25 cellular contexts compared by ENCODE assay signal in the genomic region with DNA sequence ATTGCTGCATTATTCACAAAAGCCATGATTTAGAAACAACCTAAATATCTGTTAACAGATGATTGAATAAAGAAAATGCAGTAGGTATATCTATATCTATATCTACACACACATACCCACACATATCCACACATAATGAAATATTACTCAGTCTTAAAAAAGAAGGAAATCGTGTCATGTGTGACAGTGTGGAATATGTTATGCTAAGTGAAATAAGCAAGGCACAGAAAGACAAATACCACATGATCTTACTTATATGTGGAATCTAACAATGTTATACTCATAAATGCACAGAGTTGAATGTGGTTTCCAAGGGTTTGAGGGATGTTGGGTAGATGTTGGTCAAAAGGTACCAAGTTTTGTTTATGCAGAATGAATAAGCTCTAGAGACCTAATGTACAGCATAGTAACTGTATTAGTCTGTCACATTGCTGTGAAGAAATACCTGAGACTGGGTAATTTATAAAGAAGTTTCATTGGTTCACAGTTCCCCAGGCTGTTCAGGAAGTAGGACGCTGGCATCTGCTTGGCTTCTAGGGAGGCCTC.
"Had no signal": no experiment of that assay in that cellular context is flagged by ENCODE, and none has a peak within 500 bp of the region (broad histone marks: within the 10 kb centered on the region; RNA-seq: fewer than 3 reads in every experiment).

No MANE protein-coding gene starts in this region.

- DNase-seq: hypothalamus; immature natural killer cell; kidney; left colon; left lung; lower lobe of right lung; mammary epithelial cell; mesenchymal stem cell; naive thymus-derived CD8-positive, alpha-beta T cell; nucleus accumbens; pancreas; posterior cingulate gyrus; retina; right cardiac atrium; sigmoid colon; small intestine; spleen; stimulated activated CD4-positive, alpha-beta T cell treated with anti-CD3 and anti-CD28 coated beads, Interleukin-4, amount 100 ng/mL, for 24 hours; stimulated activated naive CD4-positive, alpha-beta T cell treated with Interleukin-2 at 50 U/mL for 16 hours; tibial artery; trophoblast cell; upper lobe of right lung had no signal

- H3K4me1 Mint-ChIP-seq: immature natural killer cell, nephron, neural crest cell had no signal

- ATAC-seq: left colon; left lung; lower lobe of right lung; naive thymus-derived CD8-positive, alpha-beta T cell; pancreas; right cardiac atrium; stimulated activated memory B cell treated with anti-CD40 and anti-IgM and Interleukin-4, amounts not matched to agents 10 μg/mL and 1 μg/mL and 100 μg/mL, for 72 hours; upper lobe of right lung had no signal

- H3K27ac Mint-ChIP-seq: immature natural killer cell; naive thymus-derived CD8-positive, alpha-beta T cell; nephron; stimulated activated memory B cell treated with anti-CD40 and anti-IgM and Interleukin-4, amounts not matched to agents 10 μg/mL and 1 μg/mL and 100 μg/mL, for 72 hours had no signal

- H3K9me3 Mint-ChIP-seq: immature natural killer cell; naive thymus-derived CD8-positive, alpha-beta T cell; nephron; neural crest cell; stimulated activated memory B cell treated with anti-CD40 and anti-IgM and Interleukin-4, amounts not matched to agents 10 μg/mL and 1 μg/mL and 100 μg/mL, for 72 hours had no signal

- H3K27me3 Mint-ChIP-seq: naive thymus-derived CD8-positive, alpha-beta T cell; stimulated activated memory B cell treated with anti-CD40 and anti-IgM and Interleukin-4, amounts not matched to agents 10 μg/mL and 1 μg/mL and 100 μg/mL, for 72 hours had no signal

- H3K4me3 Mint-ChIP-seq: immature natural killer cell; naive thymus-derived CD8-positive, alpha-beta T cell; nephron; neural crest cell; stimulated activated memory B cell treated with anti-CD40 and anti-IgM and Interleukin-4, amounts not matched to agents 10 μg/mL and 1 μg/mL and 100 μg/mL, for 72 hours had no signal
